8 cellular contexts compared by ENCODE assay signal in genomic region chr19:48954011-48954594, GRCh38. TPM values are rescaled to one million over a fixed set of nuclear protein-coding genes. Genes with fewer than 3 reads are reported as not detected.
DNase-seq lines count a peak whose midpoint lies in the region; ATAC-seq and TF ChIP-seq lines count a peak whose summit lies in the region.

No MANE protein-coding gene starts in this region.

- no peak for DNase-seq in left ventricle myocardium superior
- no peak for DNase-seq in AG08396 (ENCODE audit: low spot score)
- DNase-seq in NCI-H1436 (lab: John Stamatoyannopoulos, UW): no peak
- no peak for DNase-seq in amniotic stem cell (lab: John Stamatoyannopoulos, UW)
- no peak for DNase-seq in HuH-7 (ENCODE audit: low spot score)

- peak overlapping the region; percentile 98 for H3K9ac ChIP-seq in skeletal muscle satellite cell (ENCODE audit: low read depth, low read length)

- H3K4me1 ChIP-seq in skeletal muscle satellite cell (ENCODE audit: control insufficient read depth, insufficient read depth, low read length): peaks cover 15% of the 10 kb centered on the region

- no peaks in the 10 kb centered on the region for H3K27me3 ChIP-seq in skeletal muscle satellite cell (ENCODE audit: control insufficient read depth, insufficient read depth, low read length)

- H3K9me3 ChIP-seq in skeletal muscle satellite cell (replicated peaks; ENCODE audit: low read length): no peaks in the 10 kb centered on the region

- H3K4me2 ChIP-seq in skeletal muscle satellite cell (ENCODE audit: low read length): peak overlapping the region; percentile 98

- intact Hi-C loops in left ventricle myocardium superior (cut with micrococcal nuclease): no loop called here

- peaks cover 18% of the 10 kb centered on the region for H3K36me3 ChIP-seq in skeletal muscle satellite cell (ENCODE audit: insufficient read depth, low read length)

- peak overlapping the region; percentile 94 for H3K4me3 ChIP-seq in WI38 (ENCODE audit: low read depth, low read length)
- H3K4me3 ChIP-seq in skeletal muscle satellite cell (ENCODE audit: low read length): peak overlapping the region; percentile 93

- ATAC-seq in GM19372 (IDR thresholded peaks at IDR 0.05; ENCODE audit: low read depth, unreplicated experiment) (peak; percentile 12), left ventricle myocardium superior (peak; percentile 1)

- no peak for TF ChIP-seq CTCF in WI38 (IDR thresholded peaks at IDR 0.05; ENCODE audit: low read depth, low read length)

RNA-seq across cellular contexts. Expression of gene BAX, which starts 0.6 kb away (rescaled TPM):
- 22.0 TPM for total RNA-seq in left ventricle myocardium superior
- 48.5 and 51.5 TPM in 2 replicates for total RNA-seq in skeletal muscle satellite cell (2012; rRNA removed)

RNA-seq across cellular contexts. Expression of gene FTL, which starts 11.0 kb away (rescaled TPM):
- 684 TPM for total RNA-seq in left ventricle myocardium superior
- 4,066 and 4,244 TPM in 2 replicates for total RNA-seq in skeletal muscle satellite cell (2012; rRNA removed)

RNA-seq across cellular contexts. Expression of gene DHDH, which starts 20.6 kb away (rescaled TPM):
- total RNA-seq in left ventricle myocardium superior: not detected
- total RNA-seq in skeletal muscle satellite cell (2012; rRNA removed): not detected in 2 replicates

RNA-seq across cellular contexts. Expression of gene GYS1, which starts 39.0 kb away (rescaled TPM):
- 103 TPM for total RNA-seq in left ventricle myocardium superior
- total RNA-seq in skeletal muscle satellite cell (2012; rRNA removed): 84.4 and 190 TPM in 2 replicates

RNA-seq across cellular contexts. Expression of gene RUVBL2, which starts 39.6 kb away (rescaled TPM):
- total RNA-seq in left ventricle myocardium superior: 44.4 TPM
- total RNA-seq in skeletal muscle satellite cell (2012; rRNA removed): 343 and 359 TPM in 2 replicates
